10 cellular contexts compared by ENCODE assay signal in genomic region chr10:76035728-76036409, GRCh38.
A peak's percentile ranks its signal among the peaks of the same experiment; 100 is the strongest.
DNase-seq lines count a peak whose midpoint lies in the region; ATAC-seq and TF ChIP-seq lines count a peak whose summit lies in the region.
"Had no signal": no experiment of that assay in that cellular context is flagged by ENCODE, and none has a peak within 500 bp of the region (broad histone marks: within the 10 kb centered on the region; RNA-seq: fewer than 3 reads in every experiment).

No MANE protein-coding gene starts in this region.

- H3K27me3 Mint-ChIP-seq in activated CD8-positive, alpha-beta T cell treated with anti-CD3 and anti-CD28 coated beads, Interleukin-2, amount 10 ng/mL, durations not matched to agents 7 days and 5 days (ENCODE audit: low read depth), result no peaks in the 10 kb centered on the region
- peaks cover 1% of the 10 kb centered on the region for H3K27me3 Mint-ChIP-seq in activated CD8-positive, alpha-beta T cell treated with anti-CD3 and anti-CD28 coated beads for 36 hours

- no peak overlapping the region for H2BK120ac ChIP-seq in mesendoderm (ENCODE audit: low read depth, low read length)

- H2BK15ac ChIP-seq in mesendoderm (replicated peaks; ENCODE audit: low read depth), result no peak overlapping the region

- H4K8ac ChIP-seq in mesendoderm (ENCODE audit: low read depth, low read length), result no peak overlapping the region

- H3K27ac ChIP-seq in mesendoderm (ENCODE audit: low read depth, low read length) (no peak overlapping the region), uterus (peak overlapping the region; percentile 74 to 83)

- H3K4me1 ChIP-seq in endocrine pancreas (ENCODE audit: control insufficient read depth, insufficient read depth, low read length) (no peaks in the 10 kb centered on the region), mesendoderm (ENCODE audit: control insufficient read depth, low read depth, low read length) (no peaks in the 10 kb centered on the region), uterus (peaks cover 6% of the 10 kb centered on the region in 2 donors)

- no peak overlapping the region for H3K27ac Mint-ChIP-seq in activated CD8-positive, alpha-beta T cell treated with anti-CD3 and anti-CD28 coated beads, Interleukin-2, amount 10 ng/mL, durations not matched to agents 7 days and 5 days
- no peak overlapping the region for H3K27ac Mint-ChIP-seq in activated CD8-positive, alpha-beta T cell treated with anti-CD3 and anti-CD28 coated beads for 36 hours
- H3K27ac Mint-ChIP-seq: activated T-cell treated with anti-CD3 and anti-CD28 coated beads, Interleukin-2, amount 50 U/mL, for 24 hours; natural killer cell treated with Interleukin-12 subunit alpha and Interleukin-12 subunit beta and Interleukin-15 and Interleukin-18, amount 100 ng/mL, for 72 hours had no signal

- H2BK5ac ChIP-seq in mesendoderm (ENCODE audit: low read length), result no peak overlapping the region

- CTCF ChIA-PET in activated CD8-positive, alpha-beta T cell treated with anti-CD3 and anti-CD28 coated beads, Interleukin-2, amount 10 ng/mL, durations not matched to agents 7 days and 5 days (lab: Charles Lee), result interaction anchor here (1.0 kb wide), 1 partner anchor 26 kb away, joined by 3 read pairs; no protein-coding TSS in a partner anchor
- CTCF ChIA-PET in activated CD8-positive, alpha-beta T cell treated with anti-CD3 and anti-CD28 coated beads for 36 hours (lab: Charles Lee), result interaction anchor here (1.6 to 2.1 kb wide), 2 partner anchors 8 to 12 kb away, joined by 7 read pairs; no protein-coding TSS in a partner anchor

- H3K4me2 ChIP-seq in mesendoderm (ENCODE audit: low read length), result no peak overlapping the region

- H3K79me1 ChIP-seq in mesendoderm (ENCODE audit: low read length), result no peaks in the 10 kb centered on the region

- H3K27me3 ChIP-seq in endocrine pancreas (ENCODE audit: control insufficient read depth, insufficient read depth, low read length), result no peaks in the 10 kb centered on the region
- H3K27me3 ChIP-seq in mesendoderm (ENCODE audit: insufficient read depth, low read length, poor library complexity), result no peaks in the 10 kb centered on the region
- no peaks in the 10 kb centered on the region for H3K27me3 ChIP-seq in uterus

- intact Hi-C loops in activated CD8-positive, alpha-beta T cell treated with anti-CD3 and anti-CD28 coated beads for 36 hours (cut with micrococcal nuclease), result no loop called here
- intact Hi-C loops in uterus (cut with DNase I; ENCODE audit: low total_unique reads), result no loop called here

- H3K79me2 ChIP-seq in mesendoderm (ENCODE audit: control insufficient read depth, insufficient read depth, low read length), result no peaks in the 10 kb centered on the region

- no peak overlapping the region for H3K56ac ChIP-seq in mesendoderm (ENCODE audit: low read length)

- WGBS in mesendoderm (ENCODE audit: extremely low coverage, insufficient coverage, low lambda C conversion rate), result no CpG with 5 or more reads among the region's 17 CpGs

- H3K9me3 ChIP-seq in endocrine pancreas (ENCODE audit: control insufficient read depth, low read length), result peaks cover 6% of the 10 kb centered on the region
- no peaks in the 10 kb centered on the region for H3K9me3 ChIP-seq in uterus

- no peak overlapping the region for H2AK5ac ChIP-seq in mesendoderm (ENCODE audit: low read length)

- TF ChIP-seq CTCF in activated CD8-positive, alpha-beta T cell treated with anti-CD3 and anti-CD28 coated beads for 36 hours (IDR thresholded peaks at IDR 0.05), result no peak
- TF ChIP-seq CTCF in uterus (IDR thresholded peaks at IDR 0.05), result no peak

- no peak overlapping the region for H3K23ac ChIP-seq in mesendoderm (ENCODE audit: low read length)

- H3K4me3 Mint-ChIP-seq in activated CD8-positive, alpha-beta T cell treated with anti-CD3 and anti-CD28 coated beads, Interleukin-2, amount 10 ng/mL, durations not matched to agents 7 days and 5 days, result no peak overlapping the region
- H3K4me3 Mint-ChIP-seq in activated CD8-positive, alpha-beta T cell treated with anti-CD3 and anti-CD28 coated beads for 36 hours, result no peak overlapping the region
- H3K4me3 Mint-ChIP-seq: activated T-cell treated with anti-CD3 and anti-CD28 coated beads, Interleukin-2, amount 50 U/mL, for 24 hours; natural killer cell treated with Interleukin-12 subunit alpha and Interleukin-12 subunit beta and Interleukin-15 and Interleukin-18, amount 100 ng/mL, for 72 hours had no signal

- TF ChIP-seq POLR2A in uterus (IDR thresholded peaks at IDR 0.05), result no peak

- peak; percentile 11 for ATAC-seq in activated CD8-positive, alpha-beta T cell treated with anti-CD3 and anti-CD28 coated beads, Interleukin-2, amount 10 ng/mL, durations not matched to agents 7 days and 5 days
- ATAC-seq in activated CD8-positive, alpha-beta T cell treated with anti-CD3 and anti-CD28 coated beads for 36 hours, result no peak
- no peak for ATAC-seq in GM21447 (IDR thresholded peaks at IDR 0.05; ENCODE audit: unreplicated experiment)
- no peak for ATAC-seq in GM18858 (IDR thresholded peaks at IDR 0.05; ENCODE audit: unreplicated experiment)

- POLR2A ChIA-PET in activated CD8-positive, alpha-beta T cell treated with anti-CD3 and anti-CD28 coated beads, Interleukin-2, amount 10 ng/mL, durations not matched to agents 7 days and 5 days (lab: Charles Lee), result no interaction called here
- POLR2A ChIA-PET in activated CD8-positive, alpha-beta T cell treated with anti-CD3 and anti-CD28 coated beads for 36 hours (lab: Charles Lee), result no interaction called here

- H3K9ac ChIP-seq in endocrine pancreas (ENCODE audit: control insufficient read depth, insufficient read depth, low read length), result no peak overlapping the region
- H3K9ac ChIP-seq in mesendoderm (ENCODE audit: low read length), result no peak overlapping the region

- H3K36me3 ChIP-seq in endocrine pancreas (ENCODE audit: control insufficient read depth, insufficient read depth, low read length) (no peaks in the 10 kb centered on the region), mesendoderm (ENCODE audit: control insufficient read depth, insufficient read depth, low read length) (no peaks in the 10 kb centered on the region), uterus (no peaks in the 10 kb centered on the region)

- H3K9me3 Mint-ChIP-seq in activated CD8-positive, alpha-beta T cell treated with anti-CD3 and anti-CD28 coated beads, Interleukin-2, amount 10 ng/mL, durations not matched to agents 7 days and 5 days (ENCODE audit: insufficient read depth), result no peaks in the 10 kb centered on the region
- H3K9me3 Mint-ChIP-seq in activated CD8-positive, alpha-beta T cell treated with anti-CD3 and anti-CD28 coated beads for 36 hours, result peaks cover 4% of the 10 kb centered on the region
- H3K9me3 Mint-ChIP-seq: natural killer cell treated with Interleukin-12 subunit alpha and Interleukin-12 subunit beta and Interleukin-15 and Interleukin-18, amount 100 ng/mL, for 72 hours had no signal

- no peak for DNase-seq in activated CD8-positive, alpha-beta T cell treated with anti-CD3 and anti-CD28 coated beads, Interleukin-2, amount 10 ng/mL, durations not matched to agents 7 days and 5 days
- DNase-seq in activated CD8-positive, alpha-beta T cell treated with anti-CD3 and anti-CD28 coated beads for 36 hours, result no peak
- peak; percentile 50 for DNase-seq in mesendoderm
- peak; percentile 28 to 46 for DNase-seq in uterus
- DNase-seq in NCI-H2171 (lab: John Stamatoyannopoulos, UW), result no peak

- no peaks in the 10 kb centered on the region for H3K4me1 Mint-ChIP-seq in activated CD8-positive, alpha-beta T cell treated with anti-CD3 and anti-CD28 coated beads, Interleukin-2, amount 10 ng/mL, durations not matched to agents 7 days and 5 days (ENCODE audit: low read depth)
- H3K4me1 Mint-ChIP-seq in activated CD8-positive, alpha-beta T cell treated with anti-CD3 and anti-CD28 coated beads for 36 hours (ENCODE audit: low read depth), result no peaks in the 10 kb centered on the region

- H3K18ac ChIP-seq in mesendoderm (ENCODE audit: low read length), result peak overlapping the region; percentile 53

- H4K5ac ChIP-seq in mesendoderm (ENCODE audit: low read length), result no peak overlapping the region

- no peak overlapping the region for H3K4ac ChIP-seq in mesendoderm (ENCODE audit: low read depth, low read length)

- peak overlapping the region; percentile 45 for H3K4me3 ChIP-seq in endocrine pancreas (ENCODE audit: control insufficient read depth, insufficient read depth, low read length)
- H3K4me3 ChIP-seq in mesendoderm (ENCODE audit: low read length), result no peak overlapping the region
- H3K4me3 ChIP-seq in uterus, result no peak overlapping the region

- H3K36me3 Mint-ChIP-seq in activated CD8-positive, alpha-beta T cell treated with anti-CD3 and anti-CD28 coated beads, Interleukin-2, amount 10 ng/mL, durations not matched to agents 7 days and 5 days (ENCODE audit: low read depth), result no peaks in the 10 kb centered on the region
- H3K36me3 Mint-ChIP-seq in activated CD8-positive, alpha-beta T cell treated with anti-CD3 and anti-CD28 coated beads for 36 hours (ENCODE audit: low read depth), result no peaks in the 10 kb centered on the region
- H3K36me3 Mint-ChIP-seq: natural killer cell treated with Interleukin-12 subunit alpha and Interleukin-12 subunit beta and Interleukin-15 and Interleukin-18, amount 100 ng/mL, for 72 hours had no signal

Comparison
In these comparisons a context has a peak if more than half of its experiments do, and no peak if none do; other contexts are left out.
1. DNase-seq: peak in mesendoderm (single experiment) and uterus (2 of 2); none in activated CD8-positive, alpha-beta T cell treated with anti-CD3 and anti-CD28 coated beads, Interleukin-2, amount 10 ng/mL, durations not matched to agents 7 days and 5 days (single experiment), activated CD8-positive, alpha-beta T cell treated with anti-CD3 and anti-CD28 coated beads for 36 hours (single experiment) and NCI-H2171 (single experiment).